1 cellular context compared by ENCODE assay signal in the genomic region with DNA sequence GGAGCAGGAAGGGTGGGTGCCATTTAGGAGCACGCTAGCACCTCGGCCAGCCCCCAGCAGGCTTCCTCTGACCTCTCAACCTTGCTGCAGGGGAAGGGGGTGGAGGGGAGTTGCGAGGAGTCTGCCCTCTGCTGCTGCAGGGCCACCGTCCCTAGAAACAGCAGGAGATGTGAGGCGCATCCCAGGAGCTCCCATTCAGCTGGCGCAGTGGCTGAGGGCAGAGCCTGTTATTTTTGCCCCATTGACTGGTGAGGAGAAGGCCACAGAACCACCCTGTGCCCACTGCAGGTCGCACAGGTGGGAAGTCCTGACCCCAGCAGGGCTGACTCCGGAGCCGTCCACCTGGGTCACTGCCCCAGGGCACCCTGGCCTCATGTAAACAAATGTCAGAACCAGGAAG.
TF ChIP-seq lines count a peak whose summit lies in the region.

No MANE protein-coding gene starts in this region.

TF ChIP-seq in H1, 55 proteins besides CTCF, POLR2A, EP300 and RAD21:
- no peak for TF ChIP-seq EGR1 (IDR thresholded peaks at IDR 0.05; ENCODE audit: borderline replicate concordance, low read depth, low read length)
- no peak for TF ChIP-seq KDM5A (IDR thresholded peaks at IDR 0.05; ENCODE audit: low read length)
- no peak for TF ChIP-seq EZH2 (IDR thresholded peaks at IDR 0.05; ENCODE audit: low read depth, low read length, severe bottlenecking)
- TF ChIP-seq CEBPB (IDR thresholded peaks at IDR 0.05; ENCODE audit: low read depth, low read length): no peak
- TF ChIP-seq, protein P1, sequence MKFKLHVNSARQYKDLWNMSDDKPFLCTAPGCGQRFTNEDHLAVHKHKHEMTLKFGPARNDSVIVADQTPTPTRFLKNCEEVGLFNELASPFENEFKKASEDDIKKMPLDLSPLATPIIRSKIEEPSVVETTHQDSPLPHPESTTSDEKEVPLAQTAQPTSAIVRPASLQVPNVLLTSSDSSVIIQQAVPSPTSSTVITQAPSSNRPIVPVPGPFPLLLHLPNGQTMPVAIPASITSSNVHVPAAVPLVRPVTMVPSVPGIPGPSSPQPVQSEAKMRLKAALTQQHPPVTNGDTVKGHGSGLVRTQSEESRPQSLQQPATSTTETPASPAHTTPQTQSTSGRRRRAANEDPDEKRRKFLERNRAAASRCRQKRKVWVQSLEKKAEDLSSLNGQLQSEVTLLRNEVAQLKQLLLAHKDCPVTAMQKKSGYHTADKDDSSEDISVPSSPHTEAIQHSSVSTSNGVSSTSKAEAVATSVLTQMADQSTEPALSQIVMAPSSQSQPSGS (IDR thresholded peaks at IDR 0.05; ENCODE audit: low read length): no peak
- no peak for TF ChIP-seq GTF2F1 (IDR thresholded peaks at IDR 0.05; ENCODE audit: borderline replicate concordance, low read depth, low read length)
- TF ChIP-seq SP1 (IDR thresholded peaks at IDR 0.05; ENCODE audit: low read depth, low read length): no peak
- TF ChIP-seq KDM1A (IDR thresholded peaks at IDR 0.05; ENCODE audit: borderline replicate concordance, low read length): no peak
- no peak for TF ChIP-seq MAFK (IDR thresholded peaks at IDR 0.05; ENCODE audit: low read depth, low read length)
- TF ChIP-seq SUZ12 (IDR thresholded peaks at IDR 0.05; ENCODE audit: low read length): no peak
